13 cellular contexts compared by ENCODE assay signal in genomic region chr5:14406554-14406849, GRCh38.
DNase-seq lines count a peak whose midpoint lies in the region; ATAC-seq, FAIRE-seq and TF ChIP-seq lines count a peak whose summit lies in the region.
"Had no signal": no experiment of that assay in that cellular context is flagged by ENCODE, and none has a peak within 500 bp of the region (broad histone marks: within the 10 kb centered on the region; RNA-seq: fewer than 3 reads in every experiment).

No MANE protein-coding gene starts in this region.

- H3K9me3 Mint-ChIP-seq in MCF 10A (ENCODE audit: unreplicated experiment) = peaks cover 8% of the 10 kb centered on the region
- peaks cover 4% of the 10 kb centered on the region for H3K9me3 Mint-ChIP-seq in activated T-cell treated with anti-CD3 and anti-CD28 coated beads, Interleukin-2, amount 50 U/mL, for 24 hours
- no peaks in the 10 kb centered on the region for H3K9me3 Mint-ChIP-seq in mesothelial cell of epicardium

- FAIRE-seq in A549 (lab: Jason Lieb, UNC) (no peak), HTR-8/SVneo (lab: Jason Lieb, UNC) (peak; percentile 99)

- H3K4me3 ChIP-seq in A549 = no peak overlapping the region
- H3K4me3 ChIP-seq: BLaER1 treated with 17β-estradiol and CSF1 and Interleukin-3, amounts not matched to agents 10 nM and 100 nM had no signal

- H3K4me1 Mint-ChIP-seq in MCF 10A (ENCODE audit: insufficient read depth, unreplicated experiment) (peaks cover 10% of the 10 kb centered on the region), mesothelial cell of epicardium (peaks cover 49% of the 10 kb centered on the region)
- peaks cover 3% of the 10 kb centered on the region for H3K4me1 Mint-ChIP-seq in activated T-cell treated with anti-CD3 and anti-CD28 coated beads, Interleukin-2, amount 50 U/mL, for 24 hours (ENCODE audit: low read depth)

- no peak for TF ChIP-seq POLR2A in A549 (IDR thresholded peaks at IDR 0.05; ENCODE audit: low read length)

- no peak for TF ChIP-seq EP300 in A549 (IDR thresholded peaks at IDR 0.05)

- no peak for TF ChIP-seq CTCF in A549 (IDR thresholded peaks at IDR 0.05)
- no peak for TF ChIP-seq CTCF in MCF 10A (IDR thresholded peaks at IDR 0.05; ENCODE audit: unreplicated experiment)
- TF ChIP-seq CTCF in mesothelial cell of epicardium (IDR thresholded peaks at IDR 0.05; ENCODE audit: unreplicated experiment) = no peak

- H3K36me3 Mint-ChIP-seq in MCF 10A (ENCODE audit: insufficient read depth, unreplicated experiment) (peaks cover 49% of the 10 kb centered on the region), mesothelial cell of epicardium (peaks cover 20% of the 10 kb centered on the region)
- no peaks in the 10 kb centered on the region for H3K36me3 Mint-ChIP-seq in activated T-cell treated with anti-CD3 and anti-CD28 coated beads, Interleukin-2, amount 50 U/mL, for 24 hours (ENCODE audit: low read depth)

- no peak overlapping the region for H3K27ac ChIP-seq in A549
- H3K27ac ChIP-seq: BLaER1 treated with 17β-estradiol and CSF1 and Interleukin-3, amounts not matched to agents 10 nM and 100 nM had no signal

- H3K27ac Mint-ChIP-seq in MCF 10A (ENCODE audit: low read depth, unreplicated experiment) = no peak overlapping the region
- H3K27ac Mint-ChIP-seq in activated T-cell treated with anti-CD3 and anti-CD28 coated beads, Interleukin-2, amount 50 U/mL, for 24 hours = no peak overlapping the region
- H3K27ac Mint-ChIP-seq in mesothelial cell of epicardium = no peak overlapping the region
- H3K27ac Mint-ChIP-seq: natural killer cell treated with Interleukin-12 subunit alpha and Interleukin-12 subunit beta and Interleukin-15 and Interleukin-18, amount 100 ng/mL, for 72 hours had no signal

- DNase-seq in A549 (ENCODE audit: low read depth in 1 of 2, low spot score in 1 of 2) = no peak
- DNase-seq in HTR-8/SVneo (ENCODE audit: insufficient read length, low spot score) = peak; percentile 87
- DNase-seq in MCF 10A (ENCODE audit: unreplicated experiment) = peak; percentile 61
- DNase-seq in kidney glomerular epithelial cell (lab: John Stamatoyannopoulos, UW) = peak; percentile 38
- no peak for DNase-seq in activated T-cell treated with anti-CD3 and anti-CD28 coated beads, Interleukin-2, amount 50 U/mL, for 24 hours
- no peak for DNase-seq in NCI-H1105 (lab: John Stamatoyannopoulos, UW)
- DNase-seq in NCI-H2171 (lab: John Stamatoyannopoulos, UW) = no peak
- no peak for DNase-seq in mesothelial cell of epicardium (ENCODE audit: low spot score in 2 of 2, unreplicated experiment in 2 of 2)
- DNase-seq: activated CD8-positive, alpha-beta memory T cell treated with anti-CD3 and anti-CD28 coated beads, Interleukin-2, amount 50 U/mL, for 48 hours; NCI-H82 had no signal

- H3K27me3 Mint-ChIP-seq in MCF 10A (ENCODE audit: insufficient read depth, unreplicated experiment) = no peaks in the 10 kb centered on the region
- no peaks in the 10 kb centered on the region for H3K27me3 Mint-ChIP-seq in activated T-cell treated with anti-CD3 and anti-CD28 coated beads, Interleukin-2, amount 50 U/mL, for 24 hours
- no peaks in the 10 kb centered on the region for H3K27me3 Mint-ChIP-seq in mesothelial cell of epicardium (ENCODE audit: low read depth)
- H3K27me3 Mint-ChIP-seq: central memory CD8-positive, alpha-beta T cell; natural killer cell treated with Interleukin-12 subunit alpha and Interleukin-12 subunit beta and Interleukin-15 and Interleukin-18, amount 100 ng/mL, for 72 hours had no signal

- H3K4me3 Mint-ChIP-seq in MCF 10A (ENCODE audit: unreplicated experiment) = no peak overlapping the region
- H3K4me3 Mint-ChIP-seq in activated T-cell treated with anti-CD3 and anti-CD28 coated beads, Interleukin-2, amount 50 U/mL, for 24 hours = no peak overlapping the region
- no peak overlapping the region for H3K4me3 Mint-ChIP-seq in mesothelial cell of epicardium
- H3K4me3 Mint-ChIP-seq: central memory CD8-positive, alpha-beta T cell; natural killer cell treated with Interleukin-12 subunit alpha and Interleukin-12 subunit beta and Interleukin-15 and Interleukin-18, amount 100 ng/mL, for 72 hours had no signal

- no peak for TF ChIP-seq RAD21 in A549 (conservative IDR thresholded peaks at IDR 0.05 in 1 of 2, IDR thresholded peaks at IDR 0.05 in 1 of 2)

- H3K4me1 ChIP-seq in A549 = no peaks in the 10 kb centered on the region

- peak in 1 of 2 experiments; percentile 42; a peak in 2 of 6 replicates for ATAC-seq in A549
- ATAC-seq: natural killer cell treated with Interleukin-12 subunit alpha and Interleukin-12 subunit beta and Interleukin-15 and Interleukin-18, amount 100 ng/mL, for 72 hours had no signal

- H3K9me3 ChIP-seq in A549 = no peaks in the 10 kb centered on the region

- intact Hi-C loops in MCF 10A (cut with micrococcal nuclease) = no loop called here

- CTCF ChIA-PET in A549 (lab: Yijun Ruan, JAX) = interaction anchor here (0.6 kb wide), 1 partner anchor 8 kb away, joined by 3 read pairs; no protein-coding TSS in a partner anchor
- CTCF ChIA-PET in MCF 10A (lab: Yijun Ruan, JAX) = interaction anchor here (2.0 kb wide), 1 partner anchor 242 kb away, joined by 6 read pairs; no protein-coding TSS in a partner anchor

- no TSS peak for BruUV-seq in MCF 10A (replicated peaks; lab: Mats Ljungman, UMichigan)

- POLR2A ChIA-PET in A549 (lab: Yijun Ruan, JAX) = no interaction called here
- POLR2A ChIA-PET in MCF 10A (lab: Yijun Ruan, JAX) = interaction anchor here (0.6 kb wide), 1 partner anchor 138 kb away, joined by 3 read pairs; no protein-coding TSS in a partner anchor

- WGBS in A549 (ENCODE audit: missing lambda C conversion rate) = 70% methylated on average over 12 of the region's 12 CpGs

- no peak overlapping the region for H3K4me2 ChIP-seq in A549
- H3K4me2 ChIP-seq: BLaER1 treated with 17β-estradiol and CSF1 and Interleukin-3, amounts not matched to agents 10 nM and 100 nM had no signal

TF ChIP-seq in A549, 52 proteins besides CTCF, POLR2A, EP300 and RAD21:
- no peak for TF ChIP-seq FOSL2 (IDR thresholded peaks at IDR 0.05)
- TF ChIP-seq FOSL2 (CRISPR knock-in tag; IDR thresholded peaks at IDR 0.05) = 0 out of 2 replicates have a peak, but pooled peaks have one; percentile 7
- TF ChIP-seq SMC3 (IDR thresholded peaks at IDR 0.05) = no peak

Comparison
In these comparisons a context has a peak if more than half of its experiments do, and no peak if none do; other contexts are left out.
1. DNase-seq: peak in HTR-8/SVneo (single experiment), MCF 10A (single experiment) and kidney glomerular epithelial cell (single experiment); none in A549 (0 of 2), activated T-cell treated with anti-CD3 and anti-CD28 coated beads, Interleukin-2, amount 50 U/mL, for 24 hours (single experiment), NCI-H1105 (single experiment), NCI-H2171 (single experiment) and mesothelial cell of epicardium (0 of 2).